Comparison of ENCODE assay signal across 8 cellular contexts in genomic region chr19:52601025-52601973, GRCh38. TPM values are rescaled to one million over a fixed set of nuclear protein-coding genes. Genes with fewer than 3 reads are reported as not detected.
DNase-seq lines count a peak whose midpoint lies in the region; ATAC-seq and TF ChIP-seq lines count a peak whose summit lies in the region.

No MANE protein-coding gene starts in this region.

- H3K36me3 ChIP-seq in right atrium auricular region (no peaks in the 10 kb centered on the region), prostate gland (no peaks in the 10 kb centered on the region)

- peak; percentile 91 for ATAC-seq in HG02588 (IDR thresholded peaks at IDR 0.05; ENCODE audit: unreplicated experiment)

- peak; percentile 19 for TF ChIP-seq CTCF in GM12864 (IDR thresholded peaks at IDR 0.05; ENCODE audit: low read depth, low read length, missing control alignments)
- TF ChIP-seq CTCF in right atrium auricular region (IDR thresholded peaks at IDR 0.05): peak in 1 of 2 donors; percentile 51
- peak in 3 of 4 experiments; percentile 27 to 48 (median 36) for TF ChIP-seq CTCF in prostate gland (IDR thresholded peaks at IDR 0.05)

- H3K9me3 ChIP-seq in right atrium auricular region (no peaks in the 10 kb centered on the region), prostate gland (no peaks in the 10 kb centered on the region)

- DNase-seq in GM12864 (ENCODE audit: low read depth): peak; percentile 53
- DNase-seq in NCI-H1092 (lab: John Stamatoyannopoulos, UW): peak; percentile 59
- DNase-seq in T follicular helper cell (ENCODE audit: low read depth): peak; percentile 90
- peak; percentile 81 for DNase-seq in amniotic epithelial cell (ENCODE audit: low read depth)
- peak; percentile 95 for DNase-seq in right atrium auricular region (ENCODE audit: low spot score)
- DNase-seq in prostate gland (ENCODE audit: low spot score): peak; percentile 93
- DNase-seq in ureter (ENCODE audit: low spot score): peak; percentile 95

- H3K27ac ChIP-seq in right atrium auricular region: peak overlapping the region; percentile 71 to 81
- H3K27ac ChIP-seq in prostate gland: peak overlapping the region; percentile 67 to 75

- H3K4me1 ChIP-seq in right atrium auricular region: peaks cover 0 to 10% of the 10 kb centered on the region in 2 donors
- H3K4me1 ChIP-seq in prostate gland (replicated peaks): no peaks in the 10 kb centered on the region

- peak; percentile 72 for TF ChIP-seq POLR2A in prostate gland (IDR thresholded peaks at IDR 0.05)

- H3K4me3 ChIP-seq in GM12864 (ENCODE audit: low read depth, low read length) (peak overlapping the region; percentile 69), right atrium auricular region (peak overlapping the region; percentile 62 to 67), prostate gland (peak overlapping the region; percentile 44 to 56)

- WGBS in prostate gland: 0% methylated on average over 62 of the region's 62 CpGs

- intact Hi-C loops in prostate gland (cut with DNase I): loop anchor here (5.0 kb wide), 1 partner anchor 91 kb away; no protein-coding TSS in a partner anchor

- no peaks in the 10 kb centered on the region for H3K27me3 ChIP-seq in right atrium auricular region
- no peaks in the 10 kb centered on the region for H3K27me3 ChIP-seq in prostate gland (replicated peaks; ENCODE audit: insufficient read depth)

RNA-seq across cellular contexts. Expression of gene ZNF701, which starts 31.2 kb away (rescaled TPM):
- total RNA-seq in right atrium auricular region: 10 to 100 TPM; 12.7 to 13.6 TPM
- total RNA-seq in prostate gland: 10 to 100 TPM; 15.4 to 22.1 TPM
- 29.7 TPM for total RNA-seq in ureter

RNA-seq across cellular contexts. Expression of gene ZNF83, which starts 36.9 kb away (rescaled TPM):
- total RNA-seq in right atrium auricular region: 10 to 100 TPM; 16.6 to 24.4 TPM
- 10 to 100 TPM; 36.3 to 62.1 TPM for total RNA-seq in prostate gland
- 110 TPM for total RNA-seq in ureter

Comparison
In these comparisons a context has a peak if more than half of its experiments do, and no peak if none do; other contexts are left out.
1. Peak in every context shown above with its lines: DNase-seq, ATAC-seq, H3K4me3 ChIP-seq and H3K27ac ChIP-seq.